16 cellular contexts compared by ENCODE assay signal in genomic region chr12:50523772-50524171, GRCh38. TPM values are rescaled to one million over a fixed set of nuclear protein-coding genes. Genes with fewer than 3 reads are reported as not detected.
A peak's percentile ranks its signal among the peaks of the same experiment; 100 is the strongest.
DNase-seq lines count a peak whose midpoint lies in the region; ATAC-seq and TF ChIP-seq lines count a peak whose summit lies in the region.
"Had no signal": no experiment of that assay in that cellular context is flagged by ENCODE, and none has a peak within 500 bp of the region (broad histone marks: within the 10 kb centered on the region; RNA-seq: fewer than 3 reads in every experiment).

No MANE protein-coding gene starts in this region.

- CTCF ChIA-PET in CD4-positive, alpha-beta T cell (lab: Charles Lee) = interaction anchor here (0.7 to 1.0 kb wide), 2 partner anchors 9 to 19 kb away, joined by 3 read pairs; partner anchors contain the start of gene DIP2B
- CTCF ChIA-PET in PC-3 (lab: Charles Lee) = interaction anchor here (0.6 to 1.0 kb wide), 2 partner anchors 15 to 19 kb away, joined by 4 read pairs; partner anchors contain the start of gene DIP2B

- H3K4me2 ChIP-seq in PC-3 (ENCODE audit: low read length) = no peak overlapping the region

- DNase-seq in CD4-positive, alpha-beta T cell = no peak
- DNase-seq in PC-3 (no peak), epithelial cell of prostate (ENCODE audit: low read depth, low spot score) (no peak), UCSD-AML1 (lab: John Stamatoyannopoulos, UW; ENCODE audit: unreplicated experiment) (no peak)
- no peak for DNase-seq in stimulated activated naive CD8-positive, alpha-beta T cell treated with anti-CD3 and anti-CD28 coated beads, Interleukin-15, Interleukin-2, amounts not matched to agents 100 U/mL and 50 U/mL, for 24 hours
- DNase-seq: AML-193, DMS53, EL, NCI-H1092 treated with DMSO at 0.1 percent for 48 hours, NCI-H146, NCI-H2081 treated with DMSO at 0.1 percent for 48 hours, SHP77 had no signal

- intact Hi-C loops in CD4-positive, alpha-beta T cell (cut with DNase I, micrococcal nuclease) = no loop called here
- intact Hi-C loops in PC-3 (cut with micrococcal nuclease) = no loop called here

- ATAC-seq in CD4-positive, alpha-beta T cell (ENCODE audit: poor library complexity) = no peak
- no peak for ATAC-seq in PC-3
- ATAC-seq in stimulated activated naive CD8-positive, alpha-beta T cell treated with anti-CD3 and anti-CD28 coated beads, Interleukin-15, Interleukin-2, amounts not matched to agents 100 U/mL and 50 U/mL, for 24 hours = no peak
- no peak for ATAC-seq in GM21723 (IDR thresholded peaks at IDR 0.05; ENCODE audit: unreplicated experiment)
- ATAC-seq: K562, SK-N-SH treated with all-trans-retinoic acid at 6 μM for 48 hours had no signal

- no TSS peak for BruUV-seq in PC-3 (replicated peaks; lab: Mats Ljungman, UMichigan)

- H3K36me3 ChIP-seq in PC-3 (ENCODE audit: low read depth, low read length) = peaks cover 12% of the 10 kb centered on the region
- no peaks in the 10 kb centered on the region for H3K36me3 ChIP-seq in neutrophil

- H3K9ac ChIP-seq in PC-3 (ENCODE audit: low read length) = no peak overlapping the region

- H4K20me1 ChIP-seq in PC-3 (ENCODE audit: low read length) = no peaks in the 10 kb centered on the region

- H3K27me3 Mint-ChIP-seq in CD4-positive, alpha-beta T cell = no peaks in the 10 kb centered on the region

- no peak overlapping the region for H3K27ac ChIP-seq in CD4-positive, alpha-beta T cell (ENCODE audit: low read depth, low read length)
- H3K27ac ChIP-seq in PC-3 (ENCODE audit: low read length) (peak overlapping the region; percentile 16; the same call in 1 of the 2 replicates), epithelial cell of prostate (peak overlapping the region; percentile 17), neutrophil (peak overlapping the region; percentile 74)

- no peak overlapping the region for H3K4me3 ChIP-seq in PC-3 (ENCODE audit: low read length)
- H3K4me3 ChIP-seq in neutrophil (ENCODE audit: low read depth in 1 of 2, low read length in 1 of 2) = no peak overlapping the region
- H3K4me3 ChIP-seq: K562 had no signal

- peaks cover 96% of the 10 kb centered on the region for H3K79me2 ChIP-seq in PC-3 (ENCODE audit: low read length)

- no peak for TF ChIP-seq CTCF in CD4-positive, alpha-beta T cell (IDR thresholded peaks at IDR 0.05)
- TF ChIP-seq CTCF in PC-3 (conservative IDR thresholded peaks at IDR 0.05; ENCODE audit: low read depth, low read length) (no peak; the same call in 1 of the 2 replicates), neutrophil (IDR thresholded peaks at IDR 0.05) (no peak)

- H3K36me3 Mint-ChIP-seq in CD4-positive, alpha-beta T cell (ENCODE audit: low read depth) = peaks cover 24% of the 10 kb centered on the region

- H3K27me3 ChIP-seq in CD4-positive, alpha-beta T cell (ENCODE audit: control insufficient read depth, insufficient read depth, low read length) = no peaks in the 10 kb centered on the region
- no peaks in the 10 kb centered on the region for H3K27me3 ChIP-seq in PC-3 (ENCODE audit: low read length)
- H3K27me3 ChIP-seq in neutrophil = no peaks in the 10 kb centered on the region

- peak overlapping the region; percentile 51 for H3K27ac Mint-ChIP-seq in CD4-positive, alpha-beta T cell

- peaks cover 28% of the 10 kb centered on the region for H3K4me1 ChIP-seq in PC-3 (ENCODE audit: insufficient read depth, low read length)
- H3K4me1 ChIP-seq in neutrophil (ENCODE audit: control insufficient read depth in 1 of 2, insufficient read depth in 1 of 2, low read depth in 1 of 2, low read length in 1 of 2) = peaks cover 41 to 44% of the 10 kb centered on the region in 2 experiments

- no peak overlapping the region for H2AFZ ChIP-seq in PC-3 (ENCODE audit: low read length)

- H3K9me3 Mint-ChIP-seq in CD4-positive, alpha-beta T cell = no peaks in the 10 kb centered on the region

- H3F3A ChIP-seq in PC-3 (ENCODE audit: low read length, unreplicated experiment) = no peaks in the 10 kb centered on the region

- POLR2A ChIA-PET in CD4-positive, alpha-beta T cell (lab: Charles Lee) = interaction anchor here (0.5 kb wide), 1 partner anchor 14 kb away, joined by 3 read pairs; no protein-coding TSS in a partner anchor
- POLR2A ChIA-PET in PC-3 (lab: Charles Lee; ENCODE audit: unreplicated experiment) = no interaction called here

- H3K9me3 ChIP-seq in CD4-positive, alpha-beta T cell (ENCODE audit: control insufficient read depth, low read length) = no peaks in the 10 kb centered on the region
- H3K9me3 ChIP-seq in PC-3 (ENCODE audit: low read length) (no peaks in the 10 kb centered on the region), neutrophil (no peaks in the 10 kb centered on the region)

- peaks cover 46% of the 10 kb centered on the region for H3K4me1 Mint-ChIP-seq in CD4-positive, alpha-beta T cell (ENCODE audit: low read depth)

- no peak overlapping the region for H3K4me3 Mint-ChIP-seq in CD4-positive, alpha-beta T cell

- no peaks in the 10 kb centered on the region for H3K9me2 ChIP-seq in PC-3 (replicated peaks; ENCODE audit: low read length)

RNA-seq across cellular contexts. Expression of gene DIP2B, which starts 19.0 kb away (rescaled TPM):
- total RNA-seq in CD4-positive, alpha-beta T cell = 10 to 100 TPM; 29.5 to 30.0 TPM
- 36.3 and 39.6 TPM in 2 replicates for total RNA-seq in PC-3 (2014; rRNA removed)
